9 cellular contexts compared by ENCODE assay signal in genomic region chr7:157009170-157009777, GRCh38. TPM values are rescaled to one million over a fixed set of nuclear protein-coding genes. Genes with fewer than 3 reads are reported as not detected.
A peak's percentile ranks its signal among the peaks of the same experiment; 100 is the strongest.
DNase-seq lines count a peak whose midpoint lies in the region; ATAC-seq and TF ChIP-seq lines count a peak whose summit lies in the region.
"Had no signal": no experiment of that assay in that cellular context is flagged by ENCODE, and none has a peak within 500 bp of the region (broad histone marks: within the 10 kb centered on the region; RNA-seq: fewer than 3 reads in every experiment).

No MANE protein-coding gene starts in this region.

- no peak overlapping the region for H4K91ac ChIP-seq in IMR-90 (ENCODE audit: insufficient read depth, low read depth, low read length)

- peaks cover 93% of the 10 kb centered on the region for H3K27me3 ChIP-seq in IMR-90 (ENCODE audit: control insufficient read depth, insufficient read depth, low read length)
- H3K27me3 ChIP-seq in endocrine pancreas (ENCODE audit: control insufficient read depth, insufficient read depth, low read length) = no peaks in the 10 kb centered on the region
- peaks cover 97% of the 10 kb centered on the region for H3K27me3 ChIP-seq in smooth muscle cell (ENCODE audit: low read depth)

- H3K23ac ChIP-seq in IMR-90 (ENCODE audit: low read depth, low read length) = no peak overlapping the region

- no peaks in the 10 kb centered on the region for H3K79me2 ChIP-seq in smooth muscle cell (ENCODE audit: low read depth)

- no peak for TF ChIP-seq RAD21 in IMR-90 (IDR thresholded peaks at IDR 0.05; ENCODE audit: low read length)

- H2BK5ac ChIP-seq in IMR-90 (ENCODE audit: low read depth, low read length, poor library complexity, severe bottlenecking) = no peak overlapping the region

- no peak overlapping the region for H3K4ac ChIP-seq in IMR-90 (ENCODE audit: low read depth, low read length)

- H3K4me3 ChIP-seq in IMR-90 (ENCODE audit: insufficient read depth, low read depth, low read length) (no peak overlapping the region), endocrine pancreas (ENCODE audit: control insufficient read depth, insufficient read depth, low read length) (peak overlapping the region; percentile 82), urinary bladder (ENCODE audit: low read depth, low read length) (peak overlapping the region; percentile 47), smooth muscle cell (no peak overlapping the region)

- H2BK15ac ChIP-seq in IMR-90 (ENCODE audit: low read depth, low read length) = no peak overlapping the region

- H3K4me1 ChIP-seq in IMR-90 (ENCODE audit: control insufficient read depth, insufficient read depth, low read length) (no peaks in the 10 kb centered on the region), endocrine pancreas (ENCODE audit: control insufficient read depth, insufficient read depth, low read length) (no peaks in the 10 kb centered on the region), urinary bladder (ENCODE audit: insufficient read depth) (peaks cover 2% of the 10 kb centered on the region), smooth muscle cell (ENCODE audit: low read depth) (no peaks in the 10 kb centered on the region)

- no peak overlapping the region for H3K14ac ChIP-seq in IMR-90 (replicated peaks; ENCODE audit: low read depth, low read length)

- no peak overlapping the region for H2BK20ac ChIP-seq in IMR-90 (ENCODE audit: low read depth, low read length)

- in situ Hi-C loops in IMR-90 (cut with MboI; ENCODE audit: low sequenced_read_pairs) = no loop called here

- no peaks in the 10 kb centered on the region for H3K9me1 ChIP-seq in IMR-90 (ENCODE audit: insufficient read depth, low read length)

- peak overlapping the region; percentile 16 for H2AK9ac ChIP-seq in IMR-90 (replicated peaks; ENCODE audit: low read depth, low read length, poor library complexity)

- H3K79me1 ChIP-seq in IMR-90 (ENCODE audit: low read depth in 1 of 2, low read length in 2 of 2) = no peaks in the 10 kb centered on the region

- H2AK5ac ChIP-seq in IMR-90 (ENCODE audit: low read depth, low read length) = no peak overlapping the region

- no peak overlapping the region for H4K8ac ChIP-seq in IMR-90 (ENCODE audit: low read depth in 2 of 2, low read length in 2 of 2)

- peaks cover 4% of the 10 kb centered on the region; the same call in 1 of the 2 replicates for H3K9me3 ChIP-seq in IMR-90 (ENCODE audit: control insufficient read depth, insufficient read depth, low read length)
- H3K9me3 ChIP-seq in endocrine pancreas (ENCODE audit: control insufficient read depth, low read length) = no peaks in the 10 kb centered on the region
- no peaks in the 10 kb centered on the region for H3K9me3 ChIP-seq in smooth muscle cell (replicated peaks; ENCODE audit: low read depth)

- intact Hi-C loops in IMR-90 (cut with micrococcal nuclease) = no loop called here

- BruUV-seq in IMR-90 (replicated peaks; lab: Mats Ljungman, UMichigan) = no TSS peak

- H3K9ac ChIP-seq in IMR-90 (ENCODE audit: low read depth, low read length) = no peak overlapping the region
- peak overlapping the region; percentile 99 for H3K9ac ChIP-seq in endocrine pancreas (ENCODE audit: control insufficient read depth, insufficient read depth, low read length)
- no peak overlapping the region for H3K9ac ChIP-seq in smooth muscle cell (ENCODE audit: low read depth)

- H2BK120ac ChIP-seq in IMR-90 (ENCODE audit: low read depth, low read length) = no peak overlapping the region

- POLR2A ChIA-PET in IMR-90 (lab: Charles Lee; ENCODE audit: unreplicated experiment) = no interaction called here

- H4K5ac ChIP-seq in IMR-90 (ENCODE audit: low read depth, low read length) = no peak overlapping the region

- dilution Hi-C loops in IMR-90 (cut with HindIII; ENCODE audit: low sequenced_read_pairs, unreplicated experiment) = no loop called here

- no peaks in the 10 kb centered on the region; the same call in none of the 2 replicates for H4K20me1 ChIP-seq in IMR-90 (ENCODE audit: insufficient read depth, low read length)
- H4K20me1 ChIP-seq in smooth muscle cell (ENCODE audit: low read depth) = no peaks in the 10 kb centered on the region

- H3K4me2 ChIP-seq in IMR-90 (ENCODE audit: low read depth, low read length) (no peak overlapping the region), smooth muscle cell (no peak overlapping the region)

- no peaks in the 10 kb centered on the region for H3K36me3 ChIP-seq in IMR-90 (ENCODE audit: control insufficient read depth, insufficient read depth, low read length)
- H3K36me3 ChIP-seq in endocrine pancreas (ENCODE audit: control insufficient read depth, insufficient read depth, low read length) = no peaks in the 10 kb centered on the region
- no peaks in the 10 kb centered on the region for H3K36me3 ChIP-seq in urinary bladder (ENCODE audit: insufficient read depth)
- H3K36me3 ChIP-seq in smooth muscle cell (ENCODE audit: low read depth) = no peaks in the 10 kb centered on the region

- no peak overlapping the region for H3K56ac ChIP-seq in IMR-90 (ENCODE audit: extremely low read depth, insufficient read depth, low read length)

- 1% methylated on average over 22 of the region's 49 CpGs; no CpG with 5 or more reads in 1 of the 2 experiments for WGBS in IMR-90 (ENCODE audit: extremely low coverage in 2 of 2, insufficient read length in 1 of 2), 2 experiments
- 1% methylated on average over 49 of the region's 49 CpGs for WGBS in urinary bladder
- WGBS in smooth muscle cell (ENCODE audit: low lambda C conversion rate) = 5% methylated on average over 48 of the region's 49 CpGs

- H3F3A ChIP-seq in smooth muscle cell (ENCODE audit: low read depth) = no peaks in the 10 kb centered on the region

- CTCF ChIA-PET in IMR-90 (lab: Yijun Ruan, JAX) = no interaction called here

- TF ChIP-seq CTCF in IMR-90 (conservative IDR thresholded peaks at IDR 0.05; ENCODE audit: low read depth, low read length) (no peak), smooth muscle cell (IDR thresholded peaks at IDR 0.05; ENCODE audit: borderline replicate concordance, insufficient read depth, poor library complexity, severe bottlenecking) (no peak)

- no peak overlapping the region for H3K18ac ChIP-seq in IMR-90 (ENCODE audit: low read depth, low read length)

- DNase-seq in 8988T = peak; percentile 60
- no peak for DNase-seq in IMR-90
- DNase-seq in dermis blood vessel endothelial cell = no peak
- no peak for DNase-seq in smooth muscle cell (lab: John Stamatoyannopoulos, UW; ENCODE audit: unreplicated experiment)
- DNase-seq in HCEC 1CT = no peak

- H3K27ac ChIP-seq in IMR-90 (ENCODE audit: insufficient read depth, low read length) (no peak overlapping the region), urinary bladder (ENCODE audit: low read depth) (no peak overlapping the region), smooth muscle cell (ENCODE audit: low read depth) (no peak overlapping the region)

- ATAC-seq in GM19023 (IDR thresholded peaks at IDR 0.05; ENCODE audit: unreplicated experiment) = peak; percentile 13
- no peak for ATAC-seq in IMR-90 (ENCODE audit: low read depth)

- TF ChIP-seq POLR2A in IMR-90 (IDR thresholded peaks at IDR 0.05; ENCODE audit: low read depth, low read length) = no peak

- peak overlapping the region; percentile 32 for H2AFZ ChIP-seq in IMR-90 (replicated peaks; ENCODE audit: low read length, poor library complexity)
- H2AFZ ChIP-seq in smooth muscle cell (ENCODE audit: low read depth) = no peak overlapping the region

TF ChIP-seq in IMR-90, 13 proteins besides CTCF, POLR2A, EP300 and RAD21:
- TF ChIP-seq CHD1 (IDR thresholded peaks at IDR 0.05; ENCODE audit: low read depth, low read length) (no peak), MXI1 (IDR thresholded peaks at IDR 0.05; ENCODE audit: borderline replicate concordance, low read depth, low read length) (no peak), BHLHE40 (IDR thresholded peaks at IDR 0.05; ENCODE audit: low read depth, low read length) (no peak), RCOR1 (IDR thresholded peaks at IDR 0.05; ENCODE audit: insufficient replicate concordance, low read length) (no peak), MAFK (IDR thresholded peaks at IDR 0.05; ENCODE audit: low read depth, low read length) (no peak)
- TF ChIP-seq, protein P1, sequence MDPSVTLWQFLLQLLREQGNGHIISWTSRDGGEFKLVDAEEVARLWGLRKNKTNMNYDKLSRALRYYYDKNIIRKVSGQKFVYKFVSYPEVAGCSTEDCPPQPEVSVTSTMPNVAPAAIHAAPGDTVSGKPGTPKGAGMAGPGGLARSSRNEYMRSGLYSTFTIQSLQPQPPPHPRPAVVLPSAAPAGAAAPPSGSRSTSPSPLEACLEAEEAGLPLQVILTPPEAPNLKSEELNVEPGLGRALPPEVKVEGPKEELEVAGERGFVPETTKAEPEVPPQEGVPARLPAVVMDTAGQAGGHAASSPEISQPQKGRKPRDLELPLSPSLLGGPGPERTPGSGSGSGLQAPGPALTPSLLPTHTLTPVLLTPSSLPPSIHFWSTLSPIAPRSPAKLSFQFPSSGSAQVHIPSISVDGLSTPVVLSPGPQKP (IDR thresholded peaks at IDR 0.05; ENCODE audit: borderline replicate concordance, low read depth, low read length) = no peak

RNA-seq across cellular contexts. Expression of gene MNX1, which starts 1.2 kb away (rescaled TPM):
- not detected in 2 replicates for total RNA-seq in IMR-90 (2012; rRNA removed)
- polyA plus RNA-seq in IMR-90 (2012; rRNA removed) = not detected in 2 replicates
- not detected in 2 replicates for polyA plus RNA-seq in IMR-90 (2012; cell fraction: cytosol; rRNA removed)
- polyA plus RNA-seq in IMR-90 (2012; cell fraction: nucleus; rRNA removed; ENCODE audit: low replicate concordance) = not detected in 2 replicates
- not detected for total RNA-seq in urinary bladder
- polyA plus RNA-seq in urinary bladder = not detected
- not detected in 2 replicates for total RNA-seq in dermis blood vessel endothelial cell
- total RNA-seq in smooth muscle cell = not detected in 2 replicates
- not detected in 2 replicates for polyA plus RNA-seq in smooth muscle cell
- total RNA-seq: bronchial epithelial cell had no signal

RNA-seq across cellular contexts. Expression of gene NOM1, which starts 59.8 kb away (rescaled TPM):
- 15.4 and 16.4 TPM in 2 replicates for total RNA-seq in IMR-90 (2012; rRNA removed)
- 14.3 and 15.3 TPM in 2 replicates for polyA plus RNA-seq in IMR-90 (2012; rRNA removed)
- polyA plus RNA-seq in IMR-90 (2012; cell fraction: cytosol; rRNA removed) = 3.5 and 6.4 TPM in 2 replicates
- polyA plus RNA-seq in IMR-90 (2012; cell fraction: nucleus; rRNA removed; ENCODE audit: low replicate concordance) = 29.4 and 48.6 TPM in 2 replicates
- total RNA-seq in urinary bladder = 24.7 TPM
- 9.2 TPM for polyA plus RNA-seq in urinary bladder
- 20.6 and 23.0 TPM in 2 replicates for total RNA-seq in dermis blood vessel endothelial cell
- 7.5 and 11.4 TPM in 2 replicates for total RNA-seq in smooth muscle cell
- 9.5 and 9.7 TPM in 2 replicates for polyA plus RNA-seq in smooth muscle cell

Comparison
In these comparisons a context has a peak if more than half of its experiments do, and no peak if none do; other contexts are left out.
1. H3K4me3 ChIP-seq: peak in endocrine pancreas (single experiment) and urinary bladder (single experiment); none in IMR-90 (single experiment) and smooth muscle cell (single experiment).